Comparison of ENCODE assay signal across 8 cellular contexts in the genomic region with DNA sequence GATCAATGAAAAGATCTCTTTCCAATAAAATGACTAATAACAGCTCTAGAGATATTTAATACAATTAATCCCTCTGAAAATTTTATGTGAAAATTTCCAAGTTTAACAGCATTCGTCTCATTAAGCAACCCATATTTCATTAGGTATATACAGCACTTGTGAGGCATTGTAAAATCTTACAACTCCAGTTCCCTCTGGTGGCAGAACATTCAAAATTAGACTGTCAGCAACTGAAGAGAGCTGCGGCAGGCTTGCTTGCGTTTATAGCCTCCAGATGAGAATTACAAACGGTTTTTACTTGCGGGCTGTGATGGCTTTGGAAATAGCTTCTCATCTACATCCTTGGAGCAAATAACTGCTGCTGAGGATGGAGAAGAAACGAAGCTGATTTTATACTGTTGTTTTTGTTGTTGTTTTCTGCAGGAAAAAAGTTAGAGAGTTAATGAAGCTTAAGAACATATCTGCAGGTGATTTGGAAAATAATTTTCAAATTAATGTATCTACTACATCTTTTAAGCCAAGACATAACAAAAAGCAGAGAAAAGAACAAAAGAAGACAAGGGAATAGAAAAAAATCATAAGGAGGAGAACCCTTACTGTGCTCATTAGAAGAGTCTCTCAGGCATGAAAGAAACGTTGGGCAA.
DNase-seq lines count a peak whose midpoint lies in the region; ATAC-seq and TF ChIP-seq lines count a peak whose summit lies in the region.

No MANE protein-coding gene starts in this region.

- no peaks in the 10 kb centered on the region for H3K4me1 ChIP-seq in OCI-LY3 (ENCODE audit: low read length)
- H3K4me1 ChIP-seq in fibroblast of lung (ENCODE audit: control insufficient read depth, extremely low read depth, insufficient read depth, low read length), result peaks cover 23% of the 10 kb centered on the region

- no peak overlapping the region for H3K9ac ChIP-seq in OCI-LY3 (ENCODE audit: low read length)
- H3K9ac ChIP-seq in fibroblast of lung (ENCODE audit: insufficient read depth, low read length), result peak overlapping the region; percentile 10

- intact Hi-C loops in posterior vena cava (cut with DNase I), result no loop called here

- H3K27me3 ChIP-seq in OCI-LY3 (ENCODE audit: low read depth, low read length) (0 out of 2 replicates have a peak, but pooled peaks cover 3% of the 10 kb centered on the region), fibroblast of lung (ENCODE audit: control insufficient read depth, insufficient read depth, low read length) (no peaks in the 10 kb centered on the region)

- ATAC-seq in GM21381 (IDR thresholded peaks at IDR 0.05; ENCODE audit: unreplicated experiment), result no peak
- no peak for ATAC-seq in GM18861 (IDR thresholded peaks at IDR 0.05; ENCODE audit: unreplicated experiment)

- H4K20me1 ChIP-seq in OCI-LY3 (ENCODE audit: insufficient read depth, low read length), result no peaks in the 10 kb centered on the region
- no peaks in the 10 kb centered on the region for H4K20me1 ChIP-seq in fibroblast of lung (ENCODE audit: control insufficient read depth, extremely low read depth, insufficient read depth, low read length)

- no peaks in the 10 kb centered on the region for H3K9me3 ChIP-seq in OCI-LY3 (ENCODE audit: insufficient read depth, low read length)
- H3K9me3 ChIP-seq in fibroblast of lung (ENCODE audit: control insufficient read depth, insufficient read depth, low read depth, low read length), result no peaks in the 10 kb centered on the region

- TF ChIP-seq CTCF in OCI-LY3 (IDR thresholded peaks at IDR 0.05; ENCODE audit: low read depth, low read length) (peak; percentile 42), fibroblast of lung (conservative IDR thresholded peaks at IDR 0.05 in 1 of 2, IDR thresholded peaks at IDR 0.05 in 1 of 2; ENCODE audit: low read depth in 1 of 2, low read length in 2 of 2) (peak; percentile 55 to 63)

- no peak overlapping the region; the same call in 1 of the 2 replicates for H3K4me2 ChIP-seq in OCI-LY3 (ENCODE audit: low read length)
- peak overlapping the region; percentile 69 for H3K4me2 ChIP-seq in fibroblast of lung (ENCODE audit: extremely low read depth, insufficient read depth, low read length)

- no peaks in the 10 kb centered on the region for H3K79me2 ChIP-seq in OCI-LY3 (ENCODE audit: low read length)
- H3K79me2 ChIP-seq in fibroblast of lung (ENCODE audit: control insufficient read depth, insufficient read depth, low read length), result no peaks in the 10 kb centered on the region

- H3K4me3 ChIP-seq in OCI-LY3 (ENCODE audit: low read length) (no peak overlapping the region), fibroblast of lung (replicated peaks in 1 of 4; ENCODE audit: control extremely low read depth in 1 of 4, insufficient read depth in 1 of 4, low read depth in 3 of 4, low read length in 4 of 4) (peak overlapping the region; percentile 7 to 30 (median 13))

- DNase-seq in H4 (ENCODE audit: low spot score) (peak; percentile 80), fibroblast of lung (ENCODE audit: low read depth in 2 of 2) (peak; percentile 71 to 86), posterior vena cava (ENCODE audit: low spot score) (peak; percentile 41), mesenteric fat pad (ENCODE audit: low spot score) (no peak)
- no peak for DNase-seq in stimulated activated naive CD4-positive, alpha-beta T cell treated with Interleukin-2 at 50 U/mL for 16 hours (lab: John Stamatoyannopoulos, UW)

- H3K36me3 ChIP-seq in OCI-LY3 (replicated peaks; ENCODE audit: low read depth, low read length) (no peaks in the 10 kb centered on the region), fibroblast of lung (ENCODE audit: control insufficient read depth, insufficient read depth, low read length) (no peaks in the 10 kb centered on the region)

- no peak overlapping the region for H3K27ac ChIP-seq in OCI-LY3 (ENCODE audit: low read length)
- peak overlapping the region; percentile 67 for H3K27ac ChIP-seq in fibroblast of lung (ENCODE audit: insufficient read depth, low read length)

- H2AFZ ChIP-seq in OCI-LY3 (ENCODE audit: low read depth, low read length), result no peak overlapping the region
- H2AFZ ChIP-seq in fibroblast of lung (ENCODE audit: low read length), result no peak overlapping the region

Comparison
In these comparisons a context has a peak if more than half of its experiments do, and no peak if none do; other contexts are left out.
1. DNase-seq: peak in H4 (single experiment), fibroblast of lung (2 of 2) and posterior vena cava (single experiment); none in mesenteric fat pad (single experiment) and stimulated activated naive CD4-positive, alpha-beta T cell treated with Interleukin-2 at 50 U/mL for 16 hours (single experiment).